ENCODE assay signal across 16 cellular contexts in genomic region chr19:54508487-54508886, GRCh38. TPM values are rescaled to one million over a fixed set of nuclear protein-coding genes. Genes with fewer than 3 reads are reported as not detected.
"Had no signal": no experiment of that assay in that cellular context is flagged by ENCODE, and none has a peak within 500 bp of the region (broad histone marks: within the 10 kb centered on the region; RNA-seq: fewer than 3 reads in every experiment).

No MANE protein-coding gene starts in this region.

RNA-seq across cellular contexts. Expression of gene LAIR2, which starts 5.9 kb away (rescaled TPM):
- total RNA-seq: activated CD4-positive, alpha-beta memory T cell treated with anti-CD3 and anti-CD28 coated beads for 36 hours; ascending aorta; breast epithelium; cardiac septum; cerebellum; endodermal cell; epithelial cell of proximal tubule; esophagus muscularis mucosa; foreskin keratinocyte; gastrocnemius medialis; glomerular endothelial cell had no signal
- polyA plus RNA-seq: adrenal gland, foreskin keratinocyte had no signal

RNA-seq across cellular contexts. Expression of gene CDC42EP5, which starts 35.4 kb away (rescaled TPM):
- total RNA-seq: activated CD4-positive, alpha-beta memory T cell treated with anti-CD3 and anti-CD28 coated beads for 36 hours; activated CD8-positive, alpha-beta T cell treated with anti-CD3 and anti-CD28 coated beads, Interleukin-2, amount 10 ng/mL, durations not matched to agents 7 days and 5 days; activated naive CD4-positive, alpha-beta T cell treated with anti-CD3 and anti-CD28 coated beads for 36 hours; activated T-helper 1 cell treated with anti-CD3 and anti-CD28 coated beads, Interleukin-12 subunit alpha, Interleukin-12 subunit beta, Interleukin-2, Interleukin-4 antibody, amounts not matched to agents 30 ng/mL and 10 ng/mL and 1 ng/mL, durations not matched to agents 14 hours and 24 hours and 36 hours; T-helper 1 cell treated with Interleukin-12 subunit alpha and Interleukin-12 subunit beta and Interleukin-4 antibody, amounts not matched to agents 30 ng/mL and 1 ng/mL, for 36 hours had no signal
